Comparison of ENCODE assay signal across 19 cellular contexts in the genomic region with DNA sequence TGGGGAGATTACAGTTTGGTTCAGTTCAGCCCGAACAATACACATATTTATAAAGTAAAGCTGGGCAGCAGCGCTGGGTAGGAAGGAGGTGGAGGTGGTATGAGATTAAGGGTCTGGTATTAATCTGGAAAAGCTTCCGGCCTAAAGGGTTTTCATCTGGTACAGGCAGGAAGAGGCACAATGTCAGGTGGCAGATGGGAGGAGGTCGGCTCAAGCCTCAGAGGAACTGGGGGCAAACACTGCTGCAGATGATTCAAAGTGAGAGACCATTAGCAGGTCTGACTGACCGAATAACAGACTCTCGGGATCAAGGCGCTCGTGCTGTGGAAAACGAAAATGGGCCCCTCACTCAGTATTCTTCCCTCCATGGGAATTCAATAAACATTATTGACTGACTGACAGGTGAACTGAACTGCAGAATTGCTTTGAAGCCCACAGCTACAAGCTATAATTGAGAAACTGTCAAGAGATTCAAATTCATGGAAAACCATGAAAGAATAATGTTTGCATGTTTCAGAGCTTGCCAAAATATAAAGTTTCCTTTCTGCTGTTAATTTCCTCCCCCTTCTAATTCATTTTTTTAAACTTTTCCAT.
"Had no signal": no experiment of that assay in that cellular context is flagged by ENCODE, and none has a peak within 500 bp of the region (broad histone marks: within the 10 kb centered on the region; RNA-seq: fewer than 3 reads in every experiment).

No MANE protein-coding gene starts in this region.

- H3K27ac ChIP-seq: breast epithelium, coronary artery, heart right ventricle, left ventricle myocardium inferior, neural progenitor cell, tibial artery had no signal

- H3K4me1 ChIP-seq: breast epithelium, heart right ventricle, left ventricle myocardium inferior, tibial artery had no signal

- H3K27me3 ChIP-seq: breast epithelium, heart right ventricle, neural progenitor cell, tibial artery had no signal

- H3K9ac ChIP-seq: neural progenitor cell had no signal

- DNase-seq: activated CD4-positive, alpha-beta T cell treated with anti-CD3 and anti-CD28 coated beads for 48 hours; activated CD4-positive, CD25-positive, alpha-beta regulatory T cell; activated CD8-positive, alpha-beta T cell treated with anti-CD3 and anti-CD28 coated beads for 36 hours; activated naive CD4-positive, alpha-beta T cell treated with anti-CD3 and anti-CD28 coated beads for 36 hours; activated T-cell treated with anti-CD3 and anti-CD28 coated beads, Interleukin-2, amount 50 U/mL, for 1 hour; anterior cingulate cortex; heart right ventricle; immature natural killer cell; kidney glomerular epithelial cell; left ventricle myocardium inferior; right cardiac atrium; stimulated activated naive CD8-positive, alpha-beta T cell treated with anti-CD3 and anti-CD28 coated beads, Interleukin-15, Interleukin-2, amounts not matched to agents 100 U/mL and 50 U/mL, for 24 hours; substantia nigra; tibial artery had no signal

- H3K4me2 ChIP-seq: neural progenitor cell had no signal

- H3K36me3 ChIP-seq: breast epithelium, heart right ventricle, left ventricle myocardium inferior, neural progenitor cell, tibial artery had no signal

- H3K9me3 ChIP-seq: breast epithelium, heart right ventricle, left ventricle myocardium inferior, tibial artery had no signal

- H3K4me3 ChIP-seq: breast epithelium, coronary artery, heart right ventricle, left ventricle myocardium inferior, neural progenitor cell, skin epidermis, tibial artery had no signal

- H2AFZ ChIP-seq: neural progenitor cell had no signal

- FAIRE-seq: frontal cortex had no signal

- ATAC-seq: activated CD8-positive, alpha-beta T cell treated with anti-CD3 and anti-CD28 coated beads for 36 hours; heart right ventricle; right cardiac atrium; stimulated activated naive CD8-positive, alpha-beta T cell treated with anti-CD3 and anti-CD28 coated beads, Interleukin-15, Interleukin-2, amounts not matched to agents 100 U/mL and 50 U/mL, for 24 hours had no signal
